Comparison of ENCODE assay signal across 17 cellular contexts in the genomic region with DNA sequence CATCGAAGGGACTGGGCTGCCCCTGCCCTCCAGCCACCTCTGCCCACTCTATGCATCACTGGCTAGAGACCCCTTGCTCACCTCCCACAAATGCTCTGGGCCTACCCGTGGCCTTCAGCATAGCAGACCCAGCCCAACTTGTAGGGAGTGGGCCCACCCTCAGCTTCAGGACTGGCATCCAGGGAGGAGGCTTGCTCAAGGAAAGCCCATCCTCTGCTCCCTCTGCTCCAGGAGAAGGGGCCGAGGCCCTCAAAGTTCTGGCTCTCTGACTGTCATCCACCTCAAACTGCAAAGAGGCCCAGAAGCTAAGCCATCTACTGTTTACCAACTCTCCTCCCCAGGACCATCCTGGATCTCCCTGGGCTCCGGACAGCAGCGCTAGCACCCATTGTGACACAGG.
A peak's percentile ranks its signal among the peaks of the same experiment; 100 is the strongest.
DNase-seq lines count a peak whose midpoint lies in the region; ATAC-seq and TF ChIP-seq lines count a peak whose summit lies in the region.
"Had no signal": no experiment of that assay in that cellular context is flagged by ENCODE, and none has a peak within 500 bp of the region (broad histone marks: within the 10 kb centered on the region; RNA-seq: fewer than 3 reads in every experiment).

No MANE protein-coding gene starts in this region.

- peak overlapping the region; percentile 14 for H2AK5ac ChIP-seq in neuronal stem cell (ENCODE audit: low read depth, low read length)

- no peak overlapping the region for H3K4me3 ChIP-seq in neuronal stem cell (ENCODE audit: low read length in 2 of 2)
- no peak overlapping the region for H3K4me3 ChIP-seq in upper lobe of right lung
- H3K4me3 ChIP-seq: A549 had no signal

- DNase-seq in natural killer cell treated with Interleukin-12 subunit alpha and Interleukin-12 subunit beta and Interleukin-15 and Interleukin-18, amount 100 ng/mL, for 72 hours (ENCODE audit: low spot score): peak; percentile 42
- no peak for DNase-seq in natural killer cell
- no peak for DNase-seq in memory B cell (ENCODE audit: low spot score in 2 of 2)
- no peak for DNase-seq in neuronal stem cell (ENCODE audit: low spot score)
- peak; percentile 34 for DNase-seq in upper lobe of right lung
- no peak for DNase-seq in activated T-helper 1 cell treated with anti-CD3 and anti-CD28 coated beads, Interleukin-12 subunit alpha, Interleukin-12 subunit beta, Interleukin-2, Interleukin-4 antibody, amounts not matched to agents 30 ng/mL and 10 ng/mL and 1 ng/mL, durations not matched to agents 14 hours and 24 hours and 36 hours (ENCODE audit: low spot score)
- no peak for DNase-seq in OCI-M2 (lab: John Stamatoyannopoulos, UW; ENCODE audit: unreplicated experiment)
- no peak for DNase-seq in HT-29 (ENCODE audit: low spot score)
- DNase-seq: CD4-positive, alpha-beta T cell; H9; IMR-90 had no signal

- no peak overlapping the region for H2BK5ac ChIP-seq in neuronal stem cell (ENCODE audit: low read length)

- ATAC-seq in natural killer cell treated with Interleukin-12 subunit alpha and Interleukin-12 subunit beta and Interleukin-15 and Interleukin-18, amount 100 ng/mL, for 72 hours: no peak
- ATAC-seq in natural killer cell (no peak), memory B cell (ENCODE audit: low read depth) (no peak), upper lobe of right lung (no peak)
- ATAC-seq: A549 had no signal

- H3K36me3 ChIP-seq in neuronal stem cell (replicated peaks in 1 of 2; ENCODE audit: control insufficient read depth in 2 of 2, insufficient read depth in 2 of 2, low read length in 2 of 2) (no peaks in the 10 kb centered on the region), upper lobe of right lung (no peaks in the 10 kb centered on the region)

- no peak overlapping the region for H3K4me2 ChIP-seq in neuronal stem cell (ENCODE audit: insufficient read depth, low read length, poor library complexity, severe bottlenecking)
- H3K4me2 ChIP-seq: A549 had no signal

- H3K27ac ChIP-seq in neuronal stem cell (replicated peaks; ENCODE audit: low read length) (no peak overlapping the region), upper lobe of right lung (no peak overlapping the region)
- H3K27ac ChIP-seq: 22Rv1, A549, C4-2B, HL-60 had no signal

- peaks cover 10 to 15% of the 10 kb centered on the region in 2 donors for H3K27me3 Mint-ChIP-seq in natural killer cell treated with Interleukin-12 subunit alpha and Interleukin-12 subunit beta and Interleukin-15 and Interleukin-18, amount 100 ng/mL, for 72 hours
- H3K27me3 Mint-ChIP-seq in natural killer cell (ENCODE audit: low read depth in 2 of 2) (peaks cover 18 to 20% of the 10 kb centered on the region in 2 donors), memory B cell (peaks cover 4% of the 10 kb centered on the region)
- peaks cover 6% of the 10 kb centered on the region for H3K27me3 Mint-ChIP-seq in activated T-helper 1 cell treated with anti-CD3 and anti-CD28 coated beads, Interleukin-12 subunit alpha, Interleukin-12 subunit beta, Interleukin-2, Interleukin-4 antibody, amounts not matched to agents 30 ng/mL and 10 ng/mL and 1 ng/mL, durations not matched to agents 14 hours and 24 hours and 36 hours (ENCODE audit: insufficient read depth)
- H3K27me3 Mint-ChIP-seq: B cell had no signal

- no peaks in the 10 kb centered on the region for H3K9me3 Mint-ChIP-seq in natural killer cell treated with Interleukin-12 subunit alpha and Interleukin-12 subunit beta and Interleukin-15 and Interleukin-18, amount 100 ng/mL, for 72 hours
- H3K9me3 Mint-ChIP-seq in natural killer cell: no peaks in the 10 kb centered on the region
- H3K9me3 Mint-ChIP-seq in memory B cell: no peaks in the 10 kb centered on the region
- H3K9me3 Mint-ChIP-seq in activated T-helper 1 cell treated with anti-CD3 and anti-CD28 coated beads, Interleukin-12 subunit alpha, Interleukin-12 subunit beta, Interleukin-2, Interleukin-4 antibody, amounts not matched to agents 30 ng/mL and 10 ng/mL and 1 ng/mL, durations not matched to agents 14 hours and 24 hours and 36 hours: no peaks in the 10 kb centered on the region
- H3K9me3 Mint-ChIP-seq: CD4-positive, alpha-beta T cell; H9 had no signal

- H3K18ac ChIP-seq in neuronal stem cell (ENCODE audit: low read length): peak overlapping the region; percentile 42

- no peak for TF ChIP-seq CTCF in natural killer cell (IDR thresholded peaks at IDR 0.05)
- TF ChIP-seq CTCF in upper lobe of right lung (IDR thresholded peaks at IDR 0.05): no peak

- no peak overlapping the region for H3K9ac ChIP-seq in neuronal stem cell (ENCODE audit: low read depth, low read length, poor library complexity)

- H3K27ac Mint-ChIP-seq in natural killer cell treated with Interleukin-12 subunit alpha and Interleukin-12 subunit beta and Interleukin-15 and Interleukin-18, amount 100 ng/mL, for 72 hours: no peak overlapping the region
- H3K27ac Mint-ChIP-seq in natural killer cell: no peak overlapping the region
- H3K27ac Mint-ChIP-seq in memory B cell: peak overlapping the region; percentile 73
- H3K27ac Mint-ChIP-seq in activated T-helper 1 cell treated with anti-CD3 and anti-CD28 coated beads, Interleukin-12 subunit alpha, Interleukin-12 subunit beta, Interleukin-2, Interleukin-4 antibody, amounts not matched to agents 30 ng/mL and 10 ng/mL and 1 ng/mL, durations not matched to agents 14 hours and 24 hours and 36 hours: no peak overlapping the region
- H3K27ac Mint-ChIP-seq: B cell; CD4-positive, alpha-beta T cell; H9 had no signal

- H3K9me3 ChIP-seq in neuronal stem cell (replicated peaks in 1 of 2; ENCODE audit: control insufficient read depth in 2 of 2, insufficient read depth in 1 of 2, low read depth in 1 of 2, low read length in 2 of 2) (no peaks in the 10 kb centered on the region), upper lobe of right lung (no peaks in the 10 kb centered on the region)
- H3K9me3 ChIP-seq: A549, Caco-2 had no signal

- H2BK15ac ChIP-seq in neuronal stem cell (ENCODE audit: low read length): no peak overlapping the region

- H3K4me3 Mint-ChIP-seq in natural killer cell treated with Interleukin-12 subunit alpha and Interleukin-12 subunit beta and Interleukin-15 and Interleukin-18, amount 100 ng/mL, for 72 hours: no peak overlapping the region
- H3K4me3 Mint-ChIP-seq in natural killer cell: no peak overlapping the region
- no peak overlapping the region for H3K4me3 Mint-ChIP-seq in memory B cell
- no peak overlapping the region for H3K4me3 Mint-ChIP-seq in activated T-helper 1 cell treated with anti-CD3 and anti-CD28 coated beads, Interleukin-12 subunit alpha, Interleukin-12 subunit beta, Interleukin-2, Interleukin-4 antibody, amounts not matched to agents 30 ng/mL and 10 ng/mL and 1 ng/mL, durations not matched to agents 14 hours and 24 hours and 36 hours
- H3K4me3 Mint-ChIP-seq: B cell; CD4-positive, alpha-beta T cell; H9 had no signal

- H3K4me1 Mint-ChIP-seq in natural killer cell treated with Interleukin-12 subunit alpha and Interleukin-12 subunit beta and Interleukin-15 and Interleukin-18, amount 100 ng/mL, for 72 hours (ENCODE audit: low read depth in 2 of 2): no peaks in the 10 kb centered on the region
- H3K4me1 Mint-ChIP-seq in natural killer cell (no peaks in the 10 kb centered on the region), memory B cell (peaks cover 19% of the 10 kb centered on the region)
- H3K4me1 Mint-ChIP-seq in activated T-helper 1 cell treated with anti-CD3 and anti-CD28 coated beads, Interleukin-12 subunit alpha, Interleukin-12 subunit beta, Interleukin-2, Interleukin-4 antibody, amounts not matched to agents 30 ng/mL and 10 ng/mL and 1 ng/mL, durations not matched to agents 14 hours and 24 hours and 36 hours (ENCODE audit: low read depth): no peaks in the 10 kb centered on the region

- no peak overlapping the region for H2BK120ac ChIP-seq in neuronal stem cell (ENCODE audit: low read depth, low read length)

- no peak overlapping the region for H3K4ac ChIP-seq in neuronal stem cell (ENCODE audit: low read length)

- H3K27me3 ChIP-seq in neuronal stem cell (ENCODE audit: control insufficient read depth in 3 of 3, insufficient read depth in 3 of 3, low read depth in 1 of 3, low read length in 3 of 3) (no peaks in the 10 kb centered on the region), upper lobe of right lung (no peaks in the 10 kb centered on the region)

- H3K14ac ChIP-seq in neuronal stem cell (ENCODE audit: low read length): no peak overlapping the region

- WGBS in neuronal stem cell (ENCODE audit: extremely low coverage in 2 of 2, insufficient read length in 2 of 2, insufficient replicate concordance in 1 of 2), 2 donors: no CpG with 5 or more reads among the region's 5 CpGs

- no peak overlapping the region for H3K23ac ChIP-seq in neuronal stem cell (ENCODE audit: low read depth, low read length, poor library complexity)

- no peaks in the 10 kb centered on the region for H3K4me1 ChIP-seq in neuronal stem cell (ENCODE audit: control insufficient read depth in 2 of 2, insufficient read depth in 1 of 2, low read depth in 1 of 2, low read length in 2 of 2)
- H3K4me1 ChIP-seq in upper lobe of right lung: no peaks in the 10 kb centered on the region
- H3K4me1 ChIP-seq: A549 had no signal

- H4K91ac ChIP-seq in neuronal stem cell (ENCODE audit: low read depth, low read length, poor library complexity): no peak overlapping the region

- intact Hi-C loops in natural killer cell (cut with micrococcal nuclease) (no loop called here), upper lobe of right lung (cut with DNase I) (no loop called here)
- intact Hi-C loops in activated T-helper 1 cell treated with anti-CD3 and anti-CD28 coated beads, Interleukin-12 subunit alpha, Interleukin-12 subunit beta, Interleukin-2, Interleukin-4 antibody, amounts not matched to agents 30 ng/mL and 10 ng/mL and 1 ng/mL, durations not matched to agents 14 hours and 24 hours and 36 hours (cut with micrococcal nuclease): no loop called here

- H2BK12ac ChIP-seq in neuronal stem cell (ENCODE audit: low read length): no peak overlapping the region

- no peak overlapping the region for H4K8ac ChIP-seq in neuronal stem cell (ENCODE audit: low read depth, low read length)

- no peak overlapping the region for H2AFZ ChIP-seq in neuronal stem cell (ENCODE audit: low read length)

- no peaks in the 10 kb centered on the region for H3K36me3 Mint-ChIP-seq in natural killer cell treated with Interleukin-12 subunit alpha and Interleukin-12 subunit beta and Interleukin-15 and Interleukin-18, amount 100 ng/mL, for 72 hours
- no peaks in the 10 kb centered on the region for H3K36me3 Mint-ChIP-seq in natural killer cell
- H3K36me3 Mint-ChIP-seq in memory B cell: no peaks in the 10 kb centered on the region
- H3K36me3 Mint-ChIP-seq in activated T-helper 1 cell treated with anti-CD3 and anti-CD28 coated beads, Interleukin-12 subunit alpha, Interleukin-12 subunit beta, Interleukin-2, Interleukin-4 antibody, amounts not matched to agents 30 ng/mL and 10 ng/mL and 1 ng/mL, durations not matched to agents 14 hours and 24 hours and 36 hours (ENCODE audit: low read depth): no peaks in the 10 kb centered on the region

- H3K79me1 ChIP-seq in neuronal stem cell (ENCODE audit: low read depth, low read length): no peaks in the 10 kb centered on the region

Comparison
In these comparisons a context has a peak if more than half of its experiments do, and no peak if none do; other contexts are left out.
1. DNase-seq: peak in natural killer cell treated with Interleukin-12 subunit alpha and Interleukin-12 subunit beta and Interleukin-15 and Interleukin-18, amount 100 ng/mL, for 72 hours (single experiment) and upper lobe of right lung (single experiment); none in natural killer cell (single experiment), memory B cell (0 of 2), neuronal stem cell (single experiment), activated T-helper 1 cell treated with anti-CD3 and anti-CD28 coated beads, Interleukin-12 subunit alpha, Interleukin-12 subunit beta, Interleukin-2, Interleukin-4 antibody, amounts not matched to agents 30 ng/mL and 10 ng/mL and 1 ng/mL, durations not matched to agents 14 hours and 24 hours and 36 hours (single experiment), OCI-M2 (single experiment) and HT-29 (single experiment).